Comparison of ENCODE assay signal across 17 cellular contexts in the genomic region with DNA sequence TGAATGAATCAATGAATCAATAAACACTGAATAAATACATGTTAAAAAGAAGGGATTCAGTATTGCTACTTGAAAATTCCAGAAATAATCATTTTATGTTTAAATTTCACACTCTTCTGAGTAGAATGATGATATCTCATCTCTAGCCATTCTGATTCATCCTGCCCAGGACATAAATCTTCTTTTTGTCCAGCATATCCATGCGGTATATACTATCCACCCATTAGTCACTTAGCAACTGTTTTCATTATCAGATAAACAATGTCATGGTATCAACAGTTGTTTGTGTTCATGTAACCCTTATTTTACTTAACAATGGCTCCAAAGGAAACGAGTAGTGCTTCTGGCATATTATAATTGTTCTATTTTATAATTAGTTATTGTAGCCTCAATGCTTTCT.
DNase-seq lines count a peak whose midpoint lies in the region; FAIRE-seq and TF ChIP-seq lines count a peak whose summit lies in the region.
"Had no signal": no experiment of that assay in that cellular context is flagged by ENCODE, and none has a peak within 500 bp of the region (broad histone marks: within the 10 kb centered on the region; RNA-seq: fewer than 3 reads in every experiment).

No MANE protein-coding gene starts in this region.

- DNase-seq in COR-L47 (lab: John Stamatoyannopoulos, UW) (peak; percentile 32), HCEC 1CT (peak; percentile 43), OCI-M1 (lab: John Stamatoyannopoulos, UW) (peak; percentile 75), fibroblast of pulmonary artery (ENCODE audit: low read depth) (peak; percentile 11), GM19239 (ENCODE audit: insufficient read length, low spot score) (no peak)
- no peak for DNase-seq in stimulated activated CD4-positive, alpha-beta T cell treated with anti-CD3 and anti-CD28 coated beads, Interleukin-4, amount 100 ng/mL, for 4 hours
- DNase-seq in activated CD4-positive, alpha-beta T cell treated with anti-CD3 and anti-CD28 coated beads for 48 hours = no peak
- DNase-seq: CD4-positive, CD25-positive, alpha-beta regulatory T cell; DMS79; GM23248; NCI-H146; NCI-H2107; NCI-H446; NCI-H774; PC-3; T-cell had no signal

- no peak for FAIRE-seq in GM19239 (lab: Jason Lieb, UNC)
- FAIRE-seq: GM18507 had no signal

- no peak overlapping the region for H3K4me3 ChIP-seq in fibroblast of pulmonary artery (replicated peaks; ENCODE audit: low read depth, low read length)
- H3K4me3 ChIP-seq: GM23248 had no signal

- TF ChIP-seq CTCF in fibroblast of pulmonary artery (IDR thresholded peaks at IDR 0.05; ENCODE audit: low read length, missing control alignments) = no peak

Comparison
In these comparisons a context has a peak if more than half of its experiments do, and no peak if none do; other contexts are left out.
1. DNase-seq: peak in COR-L47 (single experiment), HCEC 1CT (single experiment), OCI-M1 (single experiment) and fibroblast of pulmonary artery (single experiment); none in GM19239 (single experiment), stimulated activated CD4-positive, alpha-beta T cell treated with anti-CD3 and anti-CD28 coated beads, Interleukin-4, amount 100 ng/mL, for 4 hours (0 of 2) and activated CD4-positive, alpha-beta T cell treated with anti-CD3 and anti-CD28 coated beads for 48 hours (single experiment).